In the genomic region with DNA sequence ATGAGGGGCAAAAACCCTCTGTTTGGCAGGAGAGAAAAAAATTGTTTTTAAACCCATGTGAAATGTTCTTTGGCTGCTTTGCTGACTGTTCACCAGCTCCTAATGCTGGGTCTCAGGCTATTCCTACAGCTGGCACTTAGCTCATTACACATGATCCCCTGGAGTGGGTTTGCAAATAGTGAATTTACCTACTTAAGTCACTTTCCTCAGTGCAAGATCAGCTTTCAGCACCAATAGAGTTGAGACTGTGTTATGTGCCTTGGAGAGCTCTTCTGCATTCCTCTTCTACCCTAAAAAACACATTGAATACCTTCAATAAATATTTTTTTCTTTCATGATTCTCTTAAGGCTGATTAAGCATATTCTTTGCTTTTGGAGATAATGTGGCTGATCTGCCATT, we compare ENCODE assay signal across 22 cellular contexts. TPM values are rescaled to one million over a fixed set of nuclear protein-coding genes. Genes with fewer than 3 reads are reported as not detected.
DNase-seq lines count a peak whose midpoint lies in the region; ATAC-seq and TF ChIP-seq lines count a peak whose summit lies in the region.
"Had no signal": no experiment of that assay in that cellular context is flagged by ENCODE, and none has a peak within 500 bp of the region (broad histone marks: within the 10 kb centered on the region; RNA-seq: fewer than 3 reads in every experiment).

No MANE protein-coding gene starts in this region.

- H3K36me3 ChIP-seq in lower lobe of right lung (no peaks in the 10 kb centered on the region), heart right ventricle (no peaks in the 10 kb centered on the region)
- H3K36me3 ChIP-seq: suprapubic skin had no signal

- peaks cover 14% of the 10 kb centered on the region for H3K4me1 ChIP-seq in lower lobe of right lung
- no peaks in the 10 kb centered on the region for H3K4me1 ChIP-seq in heart right ventricle
- H3K4me1 ChIP-seq: suprapubic skin had no signal

- peaks cover 9% of the 10 kb centered on the region for H3K27me3 ChIP-seq in lower lobe of right lung (ENCODE audit: low read depth)
- peaks cover 0 to 18% (median 0%) of the 10 kb centered on the region in 7 donors for H3K27me3 ChIP-seq in heart right ventricle
- H3K27me3 ChIP-seq: suprapubic skin had no signal

- TF ChIP-seq CTCF in lower lobe of right lung (IDR thresholded peaks at IDR 0.05), result no peak
- TF ChIP-seq CTCF in heart right ventricle (IDR thresholded peaks at IDR 0.05), result no peak

- DNase-seq in DMS53 (lab: John Stamatoyannopoulos, UW) (peak; percentile 30), DMS53 treated with DMSO at 0.1 percent for 48 hours (lab: John Stamatoyannopoulos, UW; ENCODE audit: unreplicated experiment) (no peak), HCEC 1CT (peak; percentile 9), NCI-H82 treated with DMSO at 0.1 percent for 48 hours (lab: John Stamatoyannopoulos, UW; ENCODE audit: unreplicated experiment) (peak; percentile 40), lower lobe of right lung (no peak), globus pallidus (ENCODE audit: low spot score) (no peak), NCI-H1105 (lab: John Stamatoyannopoulos, UW) (no peak), heart right ventricle (no peak)
- DNase-seq: activated B cell treated with CpG ODN at 0.5 μM for 24 hours; activated naive CD4-positive, alpha-beta T cell treated with Interleukin-2 at 50 U/mL for 16 hours; CD8-positive, alpha-beta memory T cell; effector CD4-positive, alpha-beta T cell; midbrain; naive thymus-derived CD4-positive, alpha-beta T cell; NCI-H1694 treated with DMSO at 0.1 percent for 48 hours; NCI-H226; SHP77 treated with DMSO at 0.1 percent for 48 hours; stimulated activated naive CD4-positive, alpha-beta T cell; T1000 had no signal

- intact Hi-C loops in lower lobe of right lung (cut with DNase I), result no loop called here
- intact Hi-C loops in heart right ventricle (cut with DNase I), result no loop called here

- H3K27ac ChIP-seq in lower lobe of right lung (no peak overlapping the region), heart right ventricle (no peak overlapping the region)
- H3K27ac ChIP-seq: 22Rv1, suprapubic skin had no signal

- no peaks in the 10 kb centered on the region for H3K9me3 ChIP-seq in lower lobe of right lung
- H3K9me3 ChIP-seq in heart right ventricle, result no peaks in the 10 kb centered on the region
- H3K9me3 ChIP-seq: suprapubic skin had no signal

- peak; percentile 61 to 65 for ATAC-seq in lower lobe of right lung
- ATAC-seq in heart right ventricle, result no peak
- ATAC-seq: naive thymus-derived CD4-positive, alpha-beta T cell; Panc1 had no signal

- no peak overlapping the region for H3K4me3 ChIP-seq in lower lobe of right lung
- no peak overlapping the region for H3K4me3 ChIP-seq in heart right ventricle
- H3K4me3 ChIP-seq: suprapubic skin had no signal

RNA-seq across cellular contexts. Expression of a gene that starts 58.4 kb away (rescaled TPM):
- total RNA-seq in lower lobe of right lung (13.9 TPM), heart right ventricle (10 to 100 TPM in 1 of 10 donors, 1 to 10 TPM in 8, under 1 TPM in 1; 0.47 to 11.2 (median 2.1) TPM)
- polyA plus RNA-seq in heart right ventricle, result under 1 TPM; 0.32 to 0.73 TPM

Comparison
In these comparisons a context has a peak if more than half of its experiments do, and no peak if none do; other contexts are left out.
1. DNase-seq: peak in DMS53 (single experiment), HCEC 1CT (single experiment) and NCI-H82 treated with DMSO at 0.1 percent for 48 hours (single experiment); none in DMS53 treated with DMSO at 0.1 percent for 48 hours (single experiment), lower lobe of right lung (single experiment), globus pallidus (single experiment), NCI-H1105 (single experiment) and heart right ventricle (0 of 2).
2. ATAC-seq: peak in lower lobe of right lung (2 of 2); none in heart right ventricle (0 of 8).